Comparison of ENCODE assay signal across 1 cellular context in genomic region chr18:75210274-75211001, GRCh38.
TF ChIP-seq lines count a peak whose summit lies in the region.

Gene TSHZ1, plus strand, starts transcription at chr18:75210797. Its CDS starts 1,080 bp downstream, at chr18:75211877.

TF ChIP-seq in HepG2, 621 proteins besides CTCF, POLR2A, EP300 and RAD21 (continues in another document):
- TF ChIP-seq YEATS4 (CRISPR knock-in tag; IDR thresholded peaks at IDR 0.05; ENCODE audit: borderline replicate concordance) (0 out of 2 replicates have a peak, but pooled peaks have one; percentile 40), SOX13 (IDR thresholded peaks at IDR 0.05) (no peak), SOX13 (CRISPR knock-in tag; conservative IDR thresholded peaks at IDR 0.05 in 1 of 2, IDR thresholded peaks at IDR 0.05 in 1 of 2) (no peak), ZNF292 (CRISPR knock-in tag; IDR thresholded peaks at IDR 0.05; ENCODE audit: borderline replicate concordance, low read depth) (peak; percentile 48; the same call in 1 of the 2 replicates), PHF5A (CRISPR knock-in tag; IDR thresholded peaks at IDR 0.05; ENCODE audit: low read depth, unreplicated experiment) (no peak), RORA (CRISPR knock-in tag; IDR thresholded peaks at IDR 0.05) (no peak), HNRNPH1 (optimal IDR thresholded peaks at IDR 0.05; ENCODE audit: low read depth, low read length) (no peak), ZNF501 (CRISPR knock-in tag; IDR thresholded peaks at IDR 0.05) (no peak), ZBTB25 (CRISPR knock-in tag; IDR thresholded peaks at IDR 0.05) (peak; percentile 37; the same call in 1 of the 2 replicates), ZNF556 (CRISPR knock-in tag; IDR thresholded peaks at IDR 0.05; ENCODE audit: borderline replicate concordance) (no peak), ZNF780A (CRISPR knock-in tag; IDR thresholded peaks at IDR 0.05) (0 out of 2 replicates have a peak, but pooled peaks have one; percentile 16), ZNF496 (CRISPR knock-in tag; IDR thresholded peaks at IDR 0.05; ENCODE audit: insufficient replicate concordance) (no peak), HMG20A (CRISPR knock-in tag; IDR thresholded peaks at IDR 0.05; ENCODE audit: borderline replicate concordance) (no peak), PBX3 (CRISPR knock-in tag; IDR thresholded peaks at IDR 0.05; ENCODE audit: borderline replicate concordance) (no peak), HNRNPLL (IDR thresholded peaks at IDR 0.05; ENCODE audit: low read depth, low read length, poor library complexity, severe bottlenecking) (no peak), SRSF1 (optimal IDR thresholded peaks at IDR 0.05; ENCODE audit: low read depth, low read length) (no peak), ETS1 (CRISPR knock-in tag; IDR thresholded peaks at IDR 0.05) (no peak), SATB2 (CRISPR knock-in tag; IDR thresholded peaks at IDR 0.05) (no peak), AHDC1 (CRISPR knock-in tag; IDR thresholded peaks at IDR 0.05; ENCODE audit: borderline replicate concordance) (no peak), ZNF557 (CRISPR knock-in tag; IDR thresholded peaks at IDR 0.05) (0 out of 2 replicates have a peak, but pooled peaks have one; percentile 55), ELF3 (CRISPR knock-in tag; IDR thresholded peaks at IDR 0.05) (no peak), PLSCR1 (CRISPR knock-in tag; IDR thresholded peaks at IDR 0.05; ENCODE audit: borderline replicate concordance) (no peak), MNT (IDR thresholded peaks at IDR 0.05) (peak; percentile 20; the same call in 1 of the 2 replicates), KAT8 (CRISPR knock-in tag; IDR thresholded peaks at IDR 0.05) (no peak; the same call in 1 of the 2 replicates), SRSF9 (IDR thresholded peaks at IDR 0.05; ENCODE audit: borderline replicate concordance, insufficient read depth, low read depth, low read length, poor library complexity, severe bottlenecking) (no peak), HDAC1 (CRISPR knock-in tag; IDR thresholded peaks at IDR 0.05) (no peak), ELF1 (CRISPR knock-in tag; IDR thresholded peaks at IDR 0.05) (peak; percentile 13), GATAD1 (CRISPR knock-in tag; IDR thresholded peaks at IDR 0.05) (peak; percentile 21; the same call in 1 of the 2 replicates), SAP130 (CRISPR knock-in tag; IDR thresholded peaks at IDR 0.05; ENCODE audit: low read depth) (peak; percentile 72), ZNF256 (CRISPR knock-in tag; conservative IDR thresholded peaks at IDR 0.05) (no peak), ZNF407 (CRISPR knock-in tag; IDR thresholded peaks at IDR 0.05; ENCODE audit: not compliant biosample characterization) (no peak), ZNF124 (CRISPR knock-in tag; IDR thresholded peaks at IDR 0.05) (no peak), GATAD2A (CRISPR knock-in tag; IDR thresholded peaks at IDR 0.05) (0 out of 2 replicates have a peak, but pooled peaks have one; percentile 7), ZNF280B (CRISPR knock-in tag; IDR thresholded peaks at IDR 0.05; ENCODE audit: borderline replicate concordance) (no peak), CREB1 (IDR thresholded peaks at IDR 0.05) (no peak), CREB1 (CRISPR knock-in tag; IDR thresholded peaks at IDR 0.05) (peak; percentile 68), ZNF331 (CRISPR knock-in tag; IDR thresholded peaks at IDR 0.05) (no peak)
